ENCODE assay signal across 8 cellular contexts in genomic region chr17:27471321-27472269, GRCh38. TPM values are rescaled to one million over a fixed set of nuclear protein-coding genes. Genes with fewer than 3 reads are reported as not detected.
A peak's percentile ranks its signal among the peaks of the same experiment; 100 is the strongest.
DNase-seq lines count a peak whose midpoint lies in the region; ATAC-seq and TF ChIP-seq lines count a peak whose summit lies in the region.

No MANE protein-coding gene starts in this region.

- H3K4me3 Mint-ChIP-seq in chondrocyte (ENCODE audit: unreplicated experiment), result no peak overlapping the region

- peaks cover 70% of the 10 kb centered on the region for H3K4me1 Mint-ChIP-seq in chondrocyte (ENCODE audit: low read depth)

- no peak for TF ChIP-seq CTCF in chondrocyte (IDR thresholded peaks at IDR 0.05)

- peaks cover 2% of the 10 kb centered on the region for H3K36me3 Mint-ChIP-seq in chondrocyte (ENCODE audit: low read depth)

- no peaks in the 10 kb centered on the region for H3K9me3 Mint-ChIP-seq in chondrocyte (ENCODE audit: low read depth)

- H3K27me3 Mint-ChIP-seq in chondrocyte (ENCODE audit: low read depth), result no peaks in the 10 kb centered on the region

- H3K27ac Mint-ChIP-seq in chondrocyte (ENCODE audit: unreplicated experiment), result peak overlapping the region; percentile 62

- ATAC-seq in GM18520 (IDR thresholded peaks at IDR 0.05; ENCODE audit: unreplicated experiment) (peak; percentile 66), HG02938 (IDR thresholded peaks at IDR 0.05; ENCODE audit: unreplicated experiment) (peak; percentile 72)

- DNase-seq in activated CD4-positive, CD25-positive, alpha-beta regulatory T cell treated with anti-CD3 and anti-CD28 coated beads, Interleukin-2, amount 50 U/mL, for 16 hours (ENCODE audit: low read depth, low spot score), result peak; percentile 57
- DNase-seq in chondrocyte (ENCODE audit: low spot score) (no peak), DMS153 (lab: John Stamatoyannopoulos, UW) (no peak), NCI-H1092 (lab: John Stamatoyannopoulos, UW) (no peak), AG08396 (ENCODE audit: low spot score) (no peak)
- DNase-seq in stimulated activated CD4-positive, alpha-beta T cell treated with anti-CD3 and anti-CD28 coated beads, TNF-alpha, amount 100 ng/mL, for 4 hours (ENCODE audit: low read depth in 3 of 3), result peak; percentile 53 to 74 (median 55)

RNA-seq across cellular contexts. Expression of gene KSR1, which starts 15.3 kb away (rescaled TPM):
- total RNA-seq in chondrocyte, result 52.9 to 60.6 TPM (median 59.3 TPM) in 3 replicates

Comparison
In these comparisons a context has a peak if more than half of its experiments do, and no peak if none do; other contexts are left out.
1. DNase-seq: peak in activated CD4-positive, CD25-positive, alpha-beta regulatory T cell treated with anti-CD3 and anti-CD28 coated beads, Interleukin-2, amount 50 U/mL, for 16 hours (single experiment) and stimulated activated CD4-positive, alpha-beta T cell treated with anti-CD3 and anti-CD28 coated beads, TNF-alpha, amount 100 ng/mL, for 4 hours (3 of 3); none in chondrocyte (single experiment), DMS153 (single experiment), NCI-H1092 (single experiment) and AG08396 (single experiment).